In the genomic region with DNA sequence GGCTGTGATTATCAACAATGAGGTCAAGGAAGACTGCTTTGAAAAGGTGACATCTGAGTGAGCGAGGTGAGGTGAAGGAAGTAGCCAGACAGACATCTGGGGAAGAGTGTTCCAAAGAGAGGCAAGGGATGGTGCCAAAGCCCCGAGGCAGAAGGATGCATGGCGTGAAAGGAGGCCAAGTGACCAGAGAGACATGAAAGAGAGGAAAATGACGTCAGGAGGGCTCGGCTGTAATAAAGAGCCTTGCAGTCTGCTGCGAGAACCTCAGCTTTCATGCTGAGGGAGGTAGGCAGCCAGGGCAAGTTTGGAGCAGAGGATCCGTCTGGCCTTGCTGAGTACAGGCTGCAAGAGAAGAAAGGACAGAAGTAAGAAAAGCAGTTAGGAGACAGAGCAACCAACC, we compare ENCODE assay signal across 15 cellular contexts. TPM values are rescaled to one million over a fixed set of nuclear protein-coding genes. Genes with fewer than 3 reads are reported as not detected.
DNase-seq lines count a peak whose midpoint lies in the region; ATAC-seq and TF ChIP-seq lines count a peak whose summit lies in the region.
"Had no signal": no experiment of that assay in that cellular context is flagged by ENCODE, and none has a peak within 500 bp of the region (broad histone marks: within the 10 kb centered on the region; RNA-seq: fewer than 3 reads in every experiment).

No MANE protein-coding gene starts in this region.

- H3K27ac ChIP-seq in OCI-LY1 (ENCODE audit: low read depth, low read length, poor library complexity, severe bottlenecking) = peak overlapping the region; percentile 84
- H3K27ac ChIP-seq in psoas muscle = peak overlapping the region; percentile 74
- H3K27ac ChIP-seq: tibial artery had no signal

- TF ChIP-seq CTCF in OCI-LY1 (IDR thresholded peaks at IDR 0.05; ENCODE audit: low read length) (no peak), psoas muscle (IDR thresholded peaks at IDR 0.05) (no peak)

- H3F3A ChIP-seq in OCI-LY1 (ENCODE audit: insufficient read depth, low read length) = no peaks in the 10 kb centered on the region

- H3K36me3 Mint-ChIP-seq in activated CD4-positive, alpha-beta T cell treated with anti-CD3 and anti-CD28 coated beads for 36 hours (ENCODE audit: low read depth) = peaks cover 37% of the 10 kb centered on the region
- H3K36me3 Mint-ChIP-seq in central memory CD8-positive, alpha-beta T cell (ENCODE audit: insufficient read depth) = peaks cover 13% of the 10 kb centered on the region

- no peak overlapping the region for H2AFZ ChIP-seq in OCI-LY1 (ENCODE audit: low read length)

- intact Hi-C loops in activated CD4-positive, alpha-beta T cell treated with anti-CD3 and anti-CD28 coated beads for 36 hours (cut with DNase I, micrococcal nuclease) = loop anchor here (5.0 to 10.0 kb wide), 3 partner anchors 37 to 359 kb away; a partner anchor contains a TSS
- intact Hi-C loops in psoas muscle (cut with DNase I) = loop anchor here in 1 of 2 donors (5.0 kb wide), 1 partner anchor 47 kb away; no protein-coding TSS in a partner anchor

- no peaks in the 10 kb centered on the region for H4K20me1 ChIP-seq in OCI-LY1 (ENCODE audit: insufficient read depth, low read length)

- no peaks in the 10 kb centered on the region for H3K27me3 ChIP-seq in OCI-LY1 (ENCODE audit: insufficient read depth, low read length)
- no peaks in the 10 kb centered on the region for H3K27me3 ChIP-seq in psoas muscle (ENCODE audit: insufficient read depth in 3 of 3, low read length in 2 of 3)
- H3K27me3 ChIP-seq: tibial artery had no signal

- H3K79me2 ChIP-seq in OCI-LY1 (ENCODE audit: insufficient read depth, low read length) = peaks cover 98% of the 10 kb centered on the region

- H3K27me3 Mint-ChIP-seq in activated CD4-positive, alpha-beta T cell treated with anti-CD3 and anti-CD28 coated beads for 36 hours = no peaks in the 10 kb centered on the region
- no peaks in the 10 kb centered on the region for H3K27me3 Mint-ChIP-seq in central memory CD8-positive, alpha-beta T cell

- H3K9me2 ChIP-seq in OCI-LY1 (ENCODE audit: low read depth, low read length) = no peaks in the 10 kb centered on the region

- no peak for ATAC-seq in activated CD4-positive, alpha-beta T cell treated with anti-CD3 and anti-CD28 coated beads for 36 hours
- ATAC-seq in central memory CD8-positive, alpha-beta T cell (replicated peaks; ENCODE audit: extremely low read depth, poor library complexity, severe bottlenecking) = no peak
- ATAC-seq in psoas muscle = peak in 3 of 4 donors; percentile 1 to 5 (median 3)
- ATAC-seq in GM21360 (IDR thresholded peaks at IDR 0.05; ENCODE audit: unreplicated experiment) = no peak
- ATAC-seq in HG02973 (IDR thresholded peaks at IDR 0.05; ENCODE audit: unreplicated experiment) = no peak

- no peak overlapping the region for H3K4me3 Mint-ChIP-seq in activated CD4-positive, alpha-beta T cell treated with anti-CD3 and anti-CD28 coated beads for 36 hours
- no peak overlapping the region for H3K4me3 Mint-ChIP-seq in central memory CD8-positive, alpha-beta T cell

- DNase-seq in activated CD4-positive, alpha-beta T cell treated with anti-CD3 and anti-CD28 coated beads for 36 hours = no peak
- DNase-seq in activated CD4-positive, alpha-beta T cell treated with anti-CD3 and anti-CD28 coated beads for 48 hours = no peak
- no peak for DNase-seq in central memory CD8-positive, alpha-beta T cell (ENCODE audit: low spot score in 2 of 2)
- DNase-seq in psoas muscle = no peak
- no peak for DNase-seq in occipital lobe (lab: John Stamatoyannopoulos, UW)
- DNase-seq: 8988T; amniotic stem cell; GDM1; NCI-H2081 treated with DMSO at 0.1 percent for 48 hours; stimulated activated CD4-positive, alpha-beta T cell treated with anti-CD3 and anti-CD28 coated beads, Interleukin-15, amount 100 ng/mL, for 24 hours; T1000; tibial artery had no signal

- WGBS in psoas muscle, 3 donors = 25 to 67% (median 30%) methylated on average over 7 of the region's 7 CpGs

- CTCF ChIA-PET in activated CD4-positive, alpha-beta T cell treated with anti-CD3 and anti-CD28 coated beads for 36 hours (lab: Charles Lee) = no interaction called here

- H3K4me2 ChIP-seq in OCI-LY1 (ENCODE audit: low read length) = peak overlapping the region; percentile 46

- peaks cover 99% of the 10 kb centered on the region for H3K4me1 Mint-ChIP-seq in activated CD4-positive, alpha-beta T cell treated with anti-CD3 and anti-CD28 coated beads for 36 hours
- H3K4me1 Mint-ChIP-seq in central memory CD8-positive, alpha-beta T cell = peaks cover 89% of the 10 kb centered on the region

- no peaks in the 10 kb centered on the region for H3K9me3 ChIP-seq in OCI-LY1 (ENCODE audit: low read length)
- H3K9me3 ChIP-seq in psoas muscle = no peaks in the 10 kb centered on the region
- H3K9me3 ChIP-seq: tibial artery had no signal

- H3K36me3 ChIP-seq in OCI-LY1 (ENCODE audit: insufficient read depth, low read length) (peaks cover 45% of the 10 kb centered on the region; the same call in 1 of the 2 replicates), psoas muscle (ENCODE audit: insufficient read depth in 1 of 2, low read depth in 1 of 2) (peaks cover 0 to 3% of the 10 kb centered on the region in 2 donors)
- H3K36me3 ChIP-seq: tibial artery had no signal

- H3K4me1 ChIP-seq in OCI-LY1 (ENCODE audit: insufficient read depth, low read length, severe bottlenecking) (peaks cover 100% of the 10 kb centered on the region), psoas muscle (peaks cover 100% of the 10 kb centered on the region)

- H3K9ac ChIP-seq in OCI-LY1 (ENCODE audit: low read length) = peak overlapping the region; percentile 31; the same call in 1 of the 2 replicates

- H3K4me3 ChIP-seq in OCI-LY1 (ENCODE audit: low read depth, low read length, poor library complexity, severe bottlenecking) (peak overlapping the region; percentile 13), psoas muscle (no peak overlapping the region)
- H3K4me3 ChIP-seq: tibial artery had no signal

- no peaks in the 10 kb centered on the region for H3K9me3 Mint-ChIP-seq in activated CD4-positive, alpha-beta T cell treated with anti-CD3 and anti-CD28 coated beads for 36 hours (ENCODE audit: low read depth)
- no peaks in the 10 kb centered on the region for H3K9me3 Mint-ChIP-seq in central memory CD8-positive, alpha-beta T cell

- POLR2A ChIA-PET in activated CD4-positive, alpha-beta T cell treated with anti-CD3 and anti-CD28 coated beads for 36 hours (lab: Charles Lee) = no interaction called here

- H3K27ac Mint-ChIP-seq in activated CD4-positive, alpha-beta T cell treated with anti-CD3 and anti-CD28 coated beads for 36 hours = peak overlapping the region; percentile 64
- peak overlapping the region; percentile 47 for H3K27ac Mint-ChIP-seq in central memory CD8-positive, alpha-beta T cell (ENCODE audit: low read depth)

RNA-seq across cellular contexts. Expression of a gene that starts 50.8 kb away (rescaled TPM):
- 10 to 100 TPM; 37.5 to 42.5 TPM for total RNA-seq in activated CD4-positive, alpha-beta T cell treated with anti-CD3 and anti-CD28 coated beads for 36 hours
- 100 to 1,000 TPM in 2 of 4 donors, 10 to 100 TPM in 2; 54.3 to 160 (median 91.1) TPM for total RNA-seq in psoas muscle
- polyA plus RNA-seq in psoas muscle = 10 to 100 TPM; 23.8 to 83.2 (median 68.3) TPM
- 4.2 TPM for total RNA-seq in occipital lobe

Comparison
In these comparisons a context has a peak if more than half of its experiments do, and no peak if none do; other contexts are left out.
1. ATAC-seq: peak in psoas muscle (3 of 4); none in activated CD4-positive, alpha-beta T cell treated with anti-CD3 and anti-CD28 coated beads for 36 hours (single experiment), central memory CD8-positive, alpha-beta T cell (single experiment), GM21360 (single experiment) and HG02973 (single experiment).